20 cellular contexts compared by ENCODE assay signal in genomic region chrX:123222920-123223319, GRCh38. TPM values are rescaled to one million over a fixed set of nuclear protein-coding genes. Genes with fewer than 3 reads are reported as not detected.
"Had no signal": no experiment of that assay in that cellular context is flagged by ENCODE, and none has a peak within 500 bp of the region (broad histone marks: within the 10 kb centered on the region; RNA-seq: fewer than 3 reads in every experiment).

No MANE protein-coding gene starts in this region.

- ATAC-seq: activated CD4-positive, CD25-positive, alpha-beta regulatory T cell treated with anti-CD3 and anti-CD28 coated beads, Interleukin-2, amount 50 U/mL, for 24 hours; activated CD8-positive, alpha-beta T cell treated with anti-CD3 and anti-CD28 coated beads for 36 hours; left colon; mucosa of descending colon had no signal

- DNase-seq: activated CD4-positive, alpha-beta T cell treated with anti-CD3 and anti-CD28 coated beads, Interleukin-2, amount 10 ng/mL, durations not matched to agents 24 days and 14 days; activated CD8-positive, alpha-beta T cell treated with anti-CD3 and anti-CD28 coated beads for 36 hours; activated gamma-delta T cell; cerebellar nuclear complex; cortex of kidney; endodermal cell; esophagus squamous epithelium; heart right ventricle; left colon; mesenchymal stem cell; mucosa of descending colon; nephron progenitor cell; stimulated activated CD4-positive, alpha-beta T cell treated with anti-CD3 and anti-CD28 coated beads, Interleukin-12 subunit alpha, Interleukin-12 subunit beta, amount 100 ng/mL, for 4 hours; transverse colon had no signal

- H3K36me3 ChIP-seq: esophagus squamous epithelium, heart right ventricle, prostate gland, right atrium auricular region, transverse colon had no signal

- H3K9me3 ChIP-seq: esophagus squamous epithelium, heart right ventricle, mucosa of descending colon, prostate gland, right atrium auricular region, transverse colon had no signal

- H3K27me3 ChIP-seq: esophagus squamous epithelium, heart right ventricle, right atrium auricular region, transverse colon had no signal

- H3K4me1 ChIP-seq: esophagus squamous epithelium, prostate gland, transverse colon had no signal

- H3K27ac ChIP-seq: esophagus squamous epithelium, prostate gland, right atrium auricular region, transverse colon, VCaP had no signal

- H3K4me3 ChIP-seq: esophagus squamous epithelium, heart right ventricle, mucosa of descending colon, prostate gland, right atrium auricular region, transverse colon had no signal

RNA-seq across cellular contexts. Expression of gene GRIA3, which starts 38.8 kb away (rescaled TPM):
- total RNA-seq: activated CD4-positive, alpha-beta T cell treated with anti-CD3 and anti-CD28 coated beads, Interleukin-2, amount 10 ng/mL, durations not matched to agents 24 days and 14 days; activated CD8-positive, alpha-beta T cell treated with anti-CD3 and anti-CD28 coated beads for 36 hours; activated T-helper 1 cell treated with anti-CD3 and anti-CD28 coated beads, Interleukin-12 subunit alpha, Interleukin-12 subunit beta, Interleukin-2, Interleukin-4 antibody, amounts not matched to agents 30 ng/mL and 10 ng/mL and 1 ng/mL, durations not matched to agents 14 hours and 24 hours and 36 hours had no signal
- polyA plus RNA-seq: keratinocyte had no signal
